In the genomic region with DNA sequence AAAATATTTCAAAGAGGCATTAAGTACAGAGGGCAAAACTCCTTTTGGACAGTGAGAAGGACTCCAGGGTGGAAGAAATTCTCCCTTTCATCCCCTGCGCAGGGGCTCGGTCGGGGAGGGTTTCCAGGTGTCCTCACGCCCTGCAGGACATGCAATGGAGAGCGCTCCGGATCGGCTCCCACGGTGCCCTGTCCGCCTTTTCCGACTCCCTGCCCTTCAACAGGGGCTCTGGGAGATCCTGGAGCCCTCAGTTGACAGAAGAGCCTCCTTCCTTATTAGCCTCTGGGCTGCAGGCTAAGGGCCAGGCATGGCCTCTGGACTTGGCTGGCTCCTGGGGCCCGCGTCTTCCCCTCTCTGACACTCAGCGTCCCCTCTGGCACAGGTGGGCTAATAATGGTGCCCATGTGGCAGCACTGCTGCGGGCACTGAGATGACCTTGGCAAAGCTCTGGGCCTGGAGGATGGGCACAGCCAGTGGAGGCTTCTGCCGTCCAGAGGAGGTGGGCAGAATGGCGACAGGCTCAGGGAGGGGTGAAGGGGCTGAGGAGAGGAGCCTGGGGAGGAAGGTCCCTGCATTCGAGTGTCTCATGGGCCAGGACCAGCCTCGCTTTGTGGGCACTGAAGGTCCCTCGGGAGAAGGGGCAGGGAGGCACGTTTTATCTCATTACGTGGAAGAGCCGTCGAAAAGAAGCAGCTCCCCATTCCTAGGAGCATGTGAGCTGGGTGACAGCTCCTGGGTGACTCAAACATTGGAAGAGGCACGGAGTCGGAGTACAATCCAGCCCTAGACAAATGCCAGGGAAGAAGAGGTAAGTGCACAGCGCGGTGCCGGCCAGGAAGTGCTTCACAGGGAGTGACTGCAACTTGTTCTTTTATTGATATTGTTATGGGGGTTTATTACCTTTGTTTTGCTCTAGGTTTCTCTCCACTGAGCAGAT, we compare ENCODE assay signal across 1 cellular context.
TF ChIP-seq lines count a peak whose summit lies in the region.

No MANE protein-coding gene starts in this region.

TF ChIP-seq in H1, 55 proteins besides CTCF, POLR2A, EP300 and RAD21:
- no peak for TF ChIP-seq CREB1 (IDR thresholded peaks at IDR 0.05)
- TF ChIP-seq GABPA (IDR thresholded peaks at IDR 0.05; ENCODE audit: borderline replicate concordance, insufficient read depth, low read length): no peak
- no peak for TF ChIP-seq ZNF274 (IDR thresholded peaks at IDR 0.05; ENCODE audit: borderline replicate concordance, extremely low read depth, low read length)
- TF ChIP-seq CHD1 (IDR thresholded peaks at IDR 0.05; ENCODE audit: low read depth, low read length): no peak
- no peak for TF ChIP-seq TAF1 (IDR thresholded peaks at IDR 0.05; ENCODE audit: low read depth, low read length)
- TF ChIP-seq JUND (IDR thresholded peaks at IDR 0.05; ENCODE audit: low read length): no peak
- TF ChIP-seq CEBPB (IDR thresholded peaks at IDR 0.05; ENCODE audit: low read depth, low read length): no peak
- TF ChIP-seq CBX8 (IDR thresholded peaks at IDR 0.05; ENCODE audit: borderline replicate concordance, low read depth, low read length): no peak
- TF ChIP-seq KDM5A (IDR thresholded peaks at IDR 0.05; ENCODE audit: low read length): no peak
